ENCODE assay signal across 8 cellular contexts in genomic region chr15:99076555-99077308, GRCh38. TPM values are rescaled to one million over a fixed set of nuclear protein-coding genes. Genes with fewer than 3 reads are reported as not detected.
A peak's percentile ranks its signal among the peaks of the same experiment; 100 is the strongest.
DNase-seq lines count a peak whose midpoint lies in the region; ATAC-seq and TF ChIP-seq lines count a peak whose summit lies in the region.

No MANE protein-coding gene starts in this region.

- H3K27me3 Mint-ChIP-seq in activated CD8-positive, alpha-beta T cell treated with anti-CD3 and anti-CD28 coated beads, Interleukin-2, amount 10 ng/mL, durations not matched to agents 7 days and 5 days (ENCODE audit: low read depth), result peaks cover 17% of the 10 kb centered on the region

- H3K4me1 Mint-ChIP-seq in activated CD8-positive, alpha-beta T cell treated with anti-CD3 and anti-CD28 coated beads, Interleukin-2, amount 10 ng/mL, durations not matched to agents 7 days and 5 days (ENCODE audit: low read depth), result peaks cover 5% of the 10 kb centered on the region

- H3K9me3 ChIP-seq in mucosa of rectum (ENCODE audit: control insufficient read depth in 2 of 2, low read length in 2 of 2), result no peaks in the 10 kb centered on the region

- no peaks in the 10 kb centered on the region for H3K9me3 Mint-ChIP-seq in activated CD8-positive, alpha-beta T cell treated with anti-CD3 and anti-CD28 coated beads, Interleukin-2, amount 10 ng/mL, durations not matched to agents 7 days and 5 days (ENCODE audit: insufficient read depth)

- H3K27ac Mint-ChIP-seq in activated CD8-positive, alpha-beta T cell treated with anti-CD3 and anti-CD28 coated beads, Interleukin-2, amount 10 ng/mL, durations not matched to agents 7 days and 5 days, result no peak overlapping the region

- H3K36me3 Mint-ChIP-seq in activated CD8-positive, alpha-beta T cell treated with anti-CD3 and anti-CD28 coated beads, Interleukin-2, amount 10 ng/mL, durations not matched to agents 7 days and 5 days (ENCODE audit: low read depth), result no peaks in the 10 kb centered on the region

- H3K4me1 ChIP-seq in mucosa of rectum (ENCODE audit: control insufficient read depth in 2 of 2, insufficient read depth in 2 of 2, low read length in 2 of 2), result no peaks in the 10 kb centered on the region

- H3K27me3 ChIP-seq in mucosa of rectum (ENCODE audit: control insufficient read depth in 2 of 2, insufficient read depth in 2 of 2, low read length in 2 of 2), result peaks cover 0 to 3% of the 10 kb centered on the region in 2 donors

- H3K4me3 ChIP-seq in epithelial cell of proximal tubule (ENCODE audit: low read depth, low read length) (peak overlapping the region; percentile 44), mucosa of rectum (ENCODE audit: low read length in 2 of 2) (peak overlapping the region; percentile 62 to 76)

- H3K36me3 ChIP-seq in mucosa of rectum (ENCODE audit: control insufficient read depth in 2 of 2, insufficient read depth in 2 of 2, low read length in 2 of 2), result no peaks in the 10 kb centered on the region

- CTCF ChIA-PET in activated CD8-positive, alpha-beta T cell treated with anti-CD3 and anti-CD28 coated beads, Interleukin-2, amount 10 ng/mL, durations not matched to agents 7 days and 5 days (lab: Charles Lee), result interaction anchor here (0.6 to 4.0 kb wide), 47 partner anchors 8 to 649 kb away, joined by 3 to 17 read pairs (median 4); partner anchors contain the start of gene SYNM

- H3K27ac ChIP-seq in mucosa of rectum (ENCODE audit: low read depth in 2 of 2, low read length in 2 of 2) (no peak overlapping the region), substantia nigra (ENCODE audit: low read depth, low read length, poor library complexity, severe bottlenecking) (no peak overlapping the region)

- H3K9ac ChIP-seq in mucosa of rectum (ENCODE audit: low read depth in 1 of 2, low read length in 2 of 2), result peak overlapping the region; percentile 56 to 58

- ATAC-seq in GM19452 (IDR thresholded peaks at IDR 0.05; ENCODE audit: unreplicated experiment), result peak; percentile 89
- peak; percentile 72 for ATAC-seq in HG03520 (IDR thresholded peaks at IDR 0.05; ENCODE audit: unreplicated experiment)
- ATAC-seq in activated CD8-positive, alpha-beta T cell treated with anti-CD3 and anti-CD28 coated beads, Interleukin-2, amount 10 ng/mL, durations not matched to agents 7 days and 5 days, result peak; percentile 88

- DNase-seq in D341Med (ENCODE audit: low spot score) (peak; percentile 72), NCI-H526 (lab: John Stamatoyannopoulos, UW) (peak; percentile 60 to 84), epithelial cell of proximal tubule (ENCODE audit: low read depth) (peak; percentile 35), substantia nigra (lab: John Stamatoyannopoulos, UW) (peak in 27 of 49 donors; percentile 4 to 77 (median 27))
- DNase-seq in activated CD8-positive, alpha-beta T cell treated with anti-CD3 and anti-CD28 coated beads, Interleukin-2, amount 10 ng/mL, durations not matched to agents 7 days and 5 days, result peak; percentile 60

- H3K4me3 Mint-ChIP-seq in activated CD8-positive, alpha-beta T cell treated with anti-CD3 and anti-CD28 coated beads, Interleukin-2, amount 10 ng/mL, durations not matched to agents 7 days and 5 days, result peak overlapping the region; percentile 63

- peak; percentile 93 for TF ChIP-seq CTCF in epithelial cell of proximal tubule (conservative IDR thresholded peaks at IDR 0.05; ENCODE audit: low read depth, low read length)

- POLR2A ChIA-PET in activated CD8-positive, alpha-beta T cell treated with anti-CD3 and anti-CD28 coated beads, Interleukin-2, amount 10 ng/mL, durations not matched to agents 7 days and 5 days (lab: Charles Lee), result no interaction called here

RNA-seq across cellular contexts. Expression of gene SYNM, which starts 28.1 kb away (rescaled TPM):
- total RNA-seq in activated CD8-positive, alpha-beta T cell treated with anti-CD3 and anti-CD28 coated beads, Interleukin-2, amount 10 ng/mL, durations not matched to agents 7 days and 5 days, result under 1 TPM; 0.18 to 0.29 TPM
- total RNA-seq in epithelial cell of proximal tubule, result 2.1 and 2.8 TPM in 2 replicates
